In the genomic region with DNA sequence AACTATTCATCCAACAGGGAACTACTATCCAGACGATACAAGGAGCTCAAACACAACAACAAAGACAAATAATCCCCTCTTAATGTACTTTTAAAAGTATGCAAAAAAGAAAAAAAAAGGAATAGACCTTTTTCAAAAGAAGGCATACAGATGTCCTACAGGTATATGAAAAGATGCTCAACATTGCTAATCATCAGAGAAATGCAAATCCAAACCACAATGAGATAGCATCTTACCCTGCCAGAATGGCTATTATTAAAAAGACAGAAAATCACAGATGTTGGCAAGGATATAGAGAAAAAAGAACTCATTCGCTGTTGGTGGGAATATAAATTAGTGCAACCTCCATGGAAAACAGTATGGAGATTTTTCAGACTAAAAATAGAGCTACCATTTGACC, we compare ENCODE assay signal across 14 cellular contexts.
"Had no signal": no experiment of that assay in that cellular context is flagged by ENCODE, and none has a peak within 500 bp of the region (broad histone marks: within the 10 kb centered on the region; RNA-seq: fewer than 3 reads in every experiment).

No MANE protein-coding gene starts in this region.

- H3K27me3 ChIP-seq: cardiac muscle cell, colonic mucosa had no signal

- H3K4me3 ChIP-seq: cardiac muscle cell, colonic mucosa, thoracic aorta had no signal

- H3K36me3 ChIP-seq: cardiac muscle cell, colonic mucosa, left ventricle myocardium inferior, thoracic aorta had no signal

- H3K9me3 Mint-ChIP-seq: activated CD4-positive, alpha-beta memory T cell treated with anti-CD3 and anti-CD28 coated beads for 36 hours; activated T-cell treated with anti-CD3 and anti-CD28 coated beads, Interleukin-2, amount 50 U/mL, for 72 hours; memory B cell; nephron progenitor cell; stimulated activated naive CD8-positive, alpha-beta T cell treated with anti-CD3 and anti-CD28 coated beads, Interleukin-15, Interleukin-2, amounts not matched to agents 100 ng/mL and 50 ng/mL, for 24 hours; T-helper 2 cell treated with Interferon-gamma antibody and Interleukin-4, amounts not matched to agents 5 μg/mL and 100 μg/mL, for 36 hours had no signal

- H3K36me3 Mint-ChIP-seq: activated CD4-positive, alpha-beta memory T cell treated with anti-CD3 and anti-CD28 coated beads for 36 hours; memory B cell had no signal

- H3K27me3 Mint-ChIP-seq: memory B cell; stimulated activated naive CD8-positive, alpha-beta T cell treated with anti-CD3 and anti-CD28 coated beads, Interleukin-15, Interleukin-2, amounts not matched to agents 100 ng/mL and 50 ng/mL, for 24 hours had no signal

- H3K27ac Mint-ChIP-seq: activated CD4-positive, alpha-beta memory T cell treated with anti-CD3 and anti-CD28 coated beads for 36 hours; activated T-cell treated with anti-CD3 and anti-CD28 coated beads, Interleukin-2, amount 50 U/mL, for 72 hours; memory B cell; nephron progenitor cell; stimulated activated naive CD8-positive, alpha-beta T cell treated with anti-CD3 and anti-CD28 coated beads, Interleukin-15, Interleukin-2, amounts not matched to agents 100 ng/mL and 50 ng/mL, for 24 hours had no signal

- DNase-seq: activated CD4-positive, alpha-beta memory T cell treated with anti-CD3 and anti-CD28 coated beads for 36 hours; activated naive CD4-positive, alpha-beta T cell treated with Interleukin-2 at 50 U/mL for 16 hours; activated T-cell treated with anti-CD3 and anti-CD28 coated beads, Interleukin-2, amount 50 U/mL, for 72 hours; effector memory CD4-positive, alpha-beta T cell; left ventricle myocardium inferior; nephron progenitor cell; stimulated activated CD4-positive, alpha-beta T cell treated with anti-CD3 and anti-CD28 coated beads, Interleukin-2, amount 100 ng/mL, for 48 hours had no signal

- ATAC-seq: activated CD4-positive, CD25-positive, alpha-beta regulatory T cell treated with anti-CD3 and anti-CD28 coated beads, Interleukin-2, amount 50 U/mL, for 24 hours; activated T-cell treated with anti-CD3 and anti-CD28 coated beads, Interleukin-2, amount 50 U/mL, for 72 hours had no signal

- H3K27ac ChIP-seq: cardiac muscle cell, thoracic aorta had no signal

- H3K4me3 Mint-ChIP-seq: activated CD4-positive, alpha-beta memory T cell treated with anti-CD3 and anti-CD28 coated beads for 36 hours; activated T-cell treated with anti-CD3 and anti-CD28 coated beads, Interleukin-2, amount 50 U/mL, for 72 hours; nephron progenitor cell; stimulated activated naive CD8-positive, alpha-beta T cell treated with anti-CD3 and anti-CD28 coated beads, Interleukin-15, Interleukin-2, amounts not matched to agents 100 ng/mL and 50 ng/mL, for 24 hours; T-helper 2 cell treated with Interferon-gamma antibody and Interleukin-4, amounts not matched to agents 5 μg/mL and 100 μg/mL, for 36 hours had no signal
